Comparison of ENCODE assay signal across 19 cellular contexts in the genomic region with DNA sequence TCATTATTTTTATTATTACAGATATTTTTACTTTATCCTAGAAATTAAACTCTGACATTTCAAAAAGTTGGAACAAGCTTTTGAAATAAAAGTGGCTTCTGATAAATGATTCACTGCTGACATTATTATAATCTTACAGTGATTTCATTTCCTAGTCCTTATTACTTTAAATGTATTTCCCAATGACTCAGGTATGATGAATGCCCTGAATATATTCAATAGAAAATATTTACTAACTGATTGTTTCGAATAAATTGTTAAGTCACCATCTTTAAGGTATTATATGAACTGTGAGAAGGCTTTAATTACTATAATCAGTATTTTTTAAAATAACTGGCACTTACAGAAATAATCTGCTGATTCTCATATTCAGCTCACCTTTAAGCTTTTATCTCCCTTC. TPM values are rescaled to one million over a fixed set of nuclear protein-coding genes. Genes with fewer than 3 reads are reported as not detected.
"Had no signal": no experiment of that assay in that cellular context is flagged by ENCODE, and none has a peak within 500 bp of the region (broad histone marks: within the 10 kb centered on the region; RNA-seq: fewer than 3 reads in every experiment).

No MANE protein-coding gene starts in this region.

- DNase-seq: activated CD4-positive, alpha-beta T cell treated with anti-CD3 and anti-CD28 coated beads, Interleukin-2, amount 10 ng/mL, durations not matched to agents 7 days and 5 days; activated CD8-positive, alpha-beta memory T cell treated with anti-CD3 and anti-CD28 coated beads for 24 hours; activated gamma-delta T cell treated with Interleukin-2 at 50 U/mL for 16 hours; amygdala; cerebellar nuclear complex; effector memory CD8-positive, alpha-beta T cell; erythroblast; hippocampal formation; kidney glomerular epithelial cell; mesendoderm; natural killer cell; stimulated activated CD4-positive, alpha-beta T cell treated with anti-CD3 and anti-CD28 coated beads, Interleukin-4, amount 100 ng/mL, for 4 hours; stimulated activated CD8-positive, alpha-beta memory T cell treated with anti-CD3 and anti-CD28 coated beads, Interleukin-4, amount 100 ng/mL, for 48 hours; stimulated activated naive CD8-positive, alpha-beta T cell treated with anti-CD3 and anti-CD28 coated beads, Interleukin-15, Interleukin-2, amounts not matched to agents 100 U/mL and 50 U/mL, for 24 hours; trophoblast cell had no signal

- ATAC-seq: effector memory CD8-positive, alpha-beta T cell; natural killer cell; stimulated activated naive CD8-positive, alpha-beta T cell treated with anti-CD3 and anti-CD28 coated beads, Interleukin-15, Interleukin-2, amounts not matched to agents 100 U/mL and 50 U/mL, for 24 hours had no signal

- H3K36me3 ChIP-seq: neutrophil, right atrium auricular region, suprapubic skin had no signal

- H3K9me3 ChIP-seq: neutrophil, right atrium auricular region, suprapubic skin had no signal

- H3K27me3 ChIP-seq: neutrophil, right atrium auricular region, suprapubic skin had no signal

- H3K27ac ChIP-seq: neutrophil, right atrium auricular region, skin epidermis, suprapubic skin had no signal

- H3K4me3 ChIP-seq: right atrium auricular region, skin epidermis, suprapubic skin had no signal

- H3K4me1 ChIP-seq: right atrium auricular region, suprapubic skin had no signal

RNA-seq across cellular contexts. Expression of a gene that starts 21.6 kb away (rescaled TPM):
- total RNA-seq: activated CD4-positive, alpha-beta T cell treated with anti-CD3 and anti-CD28 coated beads, Interleukin-2, amount 10 ng/mL, durations not matched to agents 7 days and 5 days; natural killer cell had no signal
